Comparison of ENCODE assay signal across 8 cellular contexts in genomic region chr1:89953072-89953626, GRCh38. TPM values are rescaled to one million over a fixed set of nuclear protein-coding genes. Genes with fewer than 3 reads are reported as not detected.
DNase-seq lines count a peak whose midpoint lies in the region; ATAC-seq and TF ChIP-seq lines count a peak whose summit lies in the region.

No MANE protein-coding gene starts in this region.

- peak; percentile 11 for TF ChIP-seq CTCF in fibroblast of pulmonary artery (IDR thresholded peaks at IDR 0.05; ENCODE audit: low read length, missing control alignments)

- H3K4me1 ChIP-seq in HUES48 (ENCODE audit: control insufficient read depth, insufficient read depth, low read length), result peaks cover 42% of the 10 kb centered on the region

- peak; percentile 65 for ATAC-seq in GM19463 (IDR thresholded peaks at IDR 0.05; ENCODE audit: unreplicated experiment)
- peak; percentile 76 for ATAC-seq in activated CD4-positive, alpha-beta T cell treated with anti-CD3 and anti-CD28 coated beads for 36 hours
- no peak for ATAC-seq in GM18520 (IDR thresholded peaks at IDR 0.05; ENCODE audit: unreplicated experiment)

- peak; percentile 33 for DNase-seq in D341Med (ENCODE audit: low spot score)
- peak; percentile 65 for DNase-seq in activated CD4-positive, alpha-beta T cell treated with anti-CD3 and anti-CD28 coated beads for 36 hours
- peak; percentile 67 for DNase-seq in fibroblast of pulmonary artery (ENCODE audit: low read depth)
- peak; percentile 23 for DNase-seq in stimulated activated CD4-positive, alpha-beta T cell treated with anti-CD3 and anti-CD28 coated beads, Interleukin-4, amount 100 ng/mL, for 1 hour
- no peak for DNase-seq in anterior cingulate cortex (lab: John Stamatoyannopoulos, UW)

- H3K27me3 Mint-ChIP-seq in activated CD4-positive, alpha-beta T cell treated with anti-CD3 and anti-CD28 coated beads for 36 hours, result no peaks in the 10 kb centered on the region

- peaks cover 25% of the 10 kb centered on the region for H3K4me1 Mint-ChIP-seq in activated CD4-positive, alpha-beta T cell treated with anti-CD3 and anti-CD28 coated beads for 36 hours

- H3K9me3 Mint-ChIP-seq in activated CD4-positive, alpha-beta T cell treated with anti-CD3 and anti-CD28 coated beads for 36 hours (ENCODE audit: low read depth), result no peaks in the 10 kb centered on the region

- CTCF ChIA-PET in activated CD4-positive, alpha-beta T cell treated with anti-CD3 and anti-CD28 coated beads for 36 hours (lab: Charles Lee), result no interaction called here

- H3K27ac Mint-ChIP-seq in activated CD4-positive, alpha-beta T cell treated with anti-CD3 and anti-CD28 coated beads for 36 hours, result no peak overlapping the region

- peak overlapping the region; percentile 52 for H3K27ac ChIP-seq in HUES48 (ENCODE audit: low read depth, low read length)

- no peaks in the 10 kb centered on the region for H3K9me3 ChIP-seq in HUES48 (ENCODE audit: control insufficient read depth, insufficient read depth, low read length)

- no peaks in the 10 kb centered on the region for H3K36me3 Mint-ChIP-seq in activated CD4-positive, alpha-beta T cell treated with anti-CD3 and anti-CD28 coated beads for 36 hours (ENCODE audit: low read depth)

- no peaks in the 10 kb centered on the region for H3K36me3 ChIP-seq in HUES48 (ENCODE audit: control insufficient read depth, insufficient read depth, low read length)

- no peaks in the 10 kb centered on the region for H3K27me3 ChIP-seq in HUES48 (ENCODE audit: control insufficient read depth, insufficient read depth, low read length)

- intact Hi-C loops in activated CD4-positive, alpha-beta T cell treated with anti-CD3 and anti-CD28 coated beads for 36 hours (cut with DNase I, micrococcal nuclease), result loop anchor here in 1 of 2 experiments (1.0 kb wide), 2 partner anchors 109 to 149 kb away; no protein-coding TSS in a partner anchor

- no peak overlapping the region for H3K4me3 ChIP-seq in HUES48 (ENCODE audit: low read depth, low read length)
- no peak overlapping the region for H3K4me3 ChIP-seq in fibroblast of pulmonary artery (replicated peaks; ENCODE audit: low read depth, low read length)

- no peak overlapping the region for H3K4me3 Mint-ChIP-seq in activated CD4-positive, alpha-beta T cell treated with anti-CD3 and anti-CD28 coated beads for 36 hours

- H3K9ac ChIP-seq in HUES48 (ENCODE audit: low read depth, low read length), result no peak overlapping the region

- POLR2A ChIA-PET in activated CD4-positive, alpha-beta T cell treated with anti-CD3 and anti-CD28 coated beads for 36 hours (lab: Charles Lee), result no interaction called here

RNA-seq across cellular contexts. Expression of gene ZNF326, which starts 41.8 kb away (rescaled TPM):
- total RNA-seq in activated CD4-positive, alpha-beta T cell treated with anti-CD3 and anti-CD28 coated beads for 36 hours, result 10 to 100 TPM; 19.4 to 20.5 TPM

Comparison
In these comparisons a context has a peak if more than half of its experiments do, and no peak if none do; other contexts are left out.
1. DNase-seq: peak in D341Med (single experiment), activated CD4-positive, alpha-beta T cell treated with anti-CD3 and anti-CD28 coated beads for 36 hours (single experiment), fibroblast of pulmonary artery (single experiment) and stimulated activated CD4-positive, alpha-beta T cell treated with anti-CD3 and anti-CD28 coated beads, Interleukin-4, amount 100 ng/mL, for 1 hour (single experiment); none in anterior cingulate cortex (0 of 58).